1 cellular context compared by ENCODE assay signal in genomic region chr3:101780661-101781060, GRCh38.
TF ChIP-seq lines count a peak whose summit lies in the region.

No MANE protein-coding gene starts in this region.

TF ChIP-seq in GM23338, 12 proteins besides CTCF, POLR2A, EP300 and RAD21 (continued from another document):
- no peak for TF ChIP-seq CREB1 (CRISPR knock-in tag; IDR thresholded peaks at IDR 0.05; ENCODE audit: low read depth)
- no peak for TF ChIP-seq ETS1 (IDR thresholded peaks at IDR 0.05)
- TF ChIP-seq ZNF331 (CRISPR knock-in tag; IDR thresholded peaks at IDR 0.05; ENCODE audit: low read depth), result no peak
